Comparison of ENCODE assay signal across 24 cellular contexts in the genomic region with DNA sequence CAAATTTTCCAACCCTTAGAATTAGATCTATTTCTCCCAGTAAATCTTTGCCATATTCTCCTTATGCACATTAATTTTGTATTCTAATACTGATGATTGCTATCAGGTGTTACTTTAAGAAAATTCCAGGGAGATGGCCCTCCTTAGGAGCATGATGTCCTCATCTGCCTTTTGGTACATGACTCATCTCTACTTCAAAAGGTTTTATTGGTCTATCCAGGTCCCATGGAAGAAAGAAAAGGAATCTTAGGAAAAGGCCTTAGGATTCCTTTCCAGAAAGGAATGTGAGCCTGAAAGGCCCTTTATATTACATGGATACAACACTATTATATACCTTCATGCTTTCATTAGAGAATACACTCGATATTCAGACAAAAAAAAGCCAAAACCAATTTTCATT.
"Had no signal": no experiment of that assay in that cellular context is flagged by ENCODE, and none has a peak within 500 bp of the region (broad histone marks: within the 10 kb centered on the region; RNA-seq: fewer than 3 reads in every experiment).

No MANE protein-coding gene starts in this region.

- H3K4me1 ChIP-seq: pancreas, right atrium auricular region, testis, transverse colon had no signal

- H3K36me3 ChIP-seq: pancreas, right atrium auricular region, transverse colon had no signal

- H3K36me3 Mint-ChIP-seq: activated CD8-positive, alpha-beta memory T cell treated with anti-CD3 and anti-CD28 coated beads, Interleukin-2, amount 10 ng/mL, durations not matched to agents 7 days and 5 days; activated naive CD4-positive, alpha-beta T cell treated with anti-CD3 and anti-CD28 coated beads, Interleukin-2, amount 50 U/mL, for 72 hours; brain; memory B cell; naive thymus-derived CD8-positive, alpha-beta T cell had no signal

- FAIRE-seq: endothelial cell of umbilical vein, keratinocyte, pancreas had no signal

- H3K27ac ChIP-seq: pancreas, right atrium auricular region, testis, transverse colon had no signal

- H3K27me3 ChIP-seq: pancreas, right atrium auricular region, testis, transverse colon had no signal

- H3K27me3 Mint-ChIP-seq: activated CD4-positive, alpha-beta T cell treated with anti-CD3 and anti-CD28 coated beads for 36 hours; activated CD8-positive, alpha-beta memory T cell treated with anti-CD3 and anti-CD28 coated beads, Interleukin-2, amount 10 ng/mL, durations not matched to agents 7 days and 5 days; brain; effector memory CD8-positive, alpha-beta T cell; memory B cell; naive thymus-derived CD8-positive, alpha-beta T cell had no signal

- H3K4me1 Mint-ChIP-seq: activated CD4-positive, alpha-beta T cell treated with anti-CD3 and anti-CD28 coated beads for 36 hours; activated CD8-positive, alpha-beta memory T cell treated with anti-CD3 and anti-CD28 coated beads, Interleukin-2, amount 10 ng/mL, durations not matched to agents 7 days and 5 days; brain; memory B cell; naive thymus-derived CD8-positive, alpha-beta T cell; neural crest cell had no signal

- H3K9me3 ChIP-seq: pancreas, right atrium auricular region, testis, transverse colon had no signal

- ATAC-seq: activated CD4-positive, alpha-beta T cell treated with anti-CD3 and anti-CD28 coated beads for 36 hours; activated CD8-positive, alpha-beta memory T cell treated with anti-CD3 and anti-CD28 coated beads, Interleukin-2, amount 10 ng/mL, durations not matched to agents 7 days and 5 days; activated CD8-positive, alpha-beta T cell treated with anti-CD3 and anti-CD28 coated beads, Interleukin-2, amount 10 ng/mL, durations not matched to agents 7 days and 5 days; activated naive CD4-positive, alpha-beta T cell treated with anti-CD3 and anti-CD28 coated beads, Interleukin-2, amount 50 U/mL, for 72 hours; activated T-cell treated with anti-CD3 and anti-CD28 coated beads, Interleukin-2, amount 50 U/mL, for 72 hours; effector memory CD8-positive, alpha-beta T cell; esophagus mucosa; left cardiac atrium; naive thymus-derived CD8-positive, alpha-beta T cell; pancreas had no signal

- H3K4me3 Mint-ChIP-seq: activated CD4-positive, alpha-beta T cell treated with anti-CD3 and anti-CD28 coated beads for 36 hours; activated CD8-positive, alpha-beta memory T cell treated with anti-CD3 and anti-CD28 coated beads, Interleukin-2, amount 10 ng/mL, durations not matched to agents 7 days and 5 days; activated CD8-positive, alpha-beta T cell treated with anti-CD3 and anti-CD28 coated beads, Interleukin-2, amount 10 ng/mL, durations not matched to agents 7 days and 5 days; activated T-cell treated with anti-CD3 and anti-CD28 coated beads, Interleukin-2, amount 50 U/mL, for 72 hours; brain; effector memory CD8-positive, alpha-beta T cell; memory B cell; naive thymus-derived CD8-positive, alpha-beta T cell; neural crest cell had no signal

- DNase-seq: activated CD4-positive, alpha-beta T cell treated with anti-CD3 and anti-CD28 coated beads for 36 hours; activated CD4-positive, CD25-positive, alpha-beta regulatory T cell; activated CD8-positive, alpha-beta memory T cell treated with anti-CD3 and anti-CD28 coated beads, Interleukin-2, amount 10 ng/mL, durations not matched to agents 7 days and 5 days; activated CD8-positive, alpha-beta T cell treated with anti-CD3 and anti-CD28 coated beads, Interleukin-2, amount 10 ng/mL, durations not matched to agents 7 days and 5 days; activated naive CD4-positive, alpha-beta T cell; activated T-cell treated with anti-CD3 and anti-CD28 coated beads, Interleukin-2, amount 50 U/mL, for 72 hours; anterior cingulate cortex; cortex of kidney; effector memory CD8-positive, alpha-beta T cell; left cardiac atrium; naive thymus-derived CD8-positive, alpha-beta T cell; nucleus accumbens; pancreas; stimulated activated naive CD4-positive, alpha-beta T cell treated with Interleukin-2 at 50 U/mL for 16 hours; testis; transverse colon had no signal

- H3K27ac Mint-ChIP-seq: activated CD4-positive, alpha-beta T cell treated with anti-CD3 and anti-CD28 coated beads for 36 hours; activated CD8-positive, alpha-beta memory T cell treated with anti-CD3 and anti-CD28 coated beads, Interleukin-2, amount 10 ng/mL, durations not matched to agents 7 days and 5 days; activated CD8-positive, alpha-beta T cell treated with anti-CD3 and anti-CD28 coated beads, Interleukin-2, amount 10 ng/mL, durations not matched to agents 7 days and 5 days; activated naive CD4-positive, alpha-beta T cell treated with anti-CD3 and anti-CD28 coated beads, Interleukin-2, amount 50 U/mL, for 72 hours; activated T-cell treated with anti-CD3 and anti-CD28 coated beads, Interleukin-2, amount 50 U/mL, for 72 hours; brain; effector memory CD8-positive, alpha-beta T cell; memory B cell; naive thymus-derived CD8-positive, alpha-beta T cell had no signal

- H3K9me3 Mint-ChIP-seq: brain had no signal

- H3K4me3 ChIP-seq: pancreas, right atrium auricular region, testis, transverse colon had no signal
